20 cellular contexts compared by ENCODE assay signal in the genomic region with DNA sequence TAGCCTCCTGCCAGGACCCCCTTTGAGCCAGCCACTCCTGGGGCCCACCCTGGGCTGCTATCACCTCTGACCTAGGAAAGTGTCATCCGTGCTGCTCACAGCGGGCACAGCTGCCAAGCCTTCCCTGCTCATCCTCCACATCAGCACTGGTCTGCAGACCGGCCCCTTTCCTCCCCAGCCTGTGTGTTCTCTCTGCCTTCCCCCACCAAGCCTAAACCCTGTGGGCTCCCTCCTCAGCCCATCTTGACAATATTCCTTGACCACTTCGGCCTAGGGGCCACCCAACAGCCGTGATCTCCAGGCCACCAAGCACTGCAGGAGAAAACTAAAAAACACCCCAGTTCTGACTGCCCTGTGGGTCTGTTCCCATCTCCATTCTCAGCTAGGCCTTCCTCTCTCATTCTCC.
A peak's percentile ranks its signal among the peaks of the same experiment; 100 is the strongest.
DNase-seq lines count a peak whose midpoint lies in the region; ATAC-seq and TF ChIP-seq lines count a peak whose summit lies in the region.
"Had no signal": no experiment of that assay in that cellular context is flagged by ENCODE, and none has a peak within 500 bp of the region (broad histone marks: within the 10 kb centered on the region; RNA-seq: fewer than 3 reads in every experiment).

No MANE protein-coding gene starts in this region.

- DNase-seq in GM23338 (ENCODE audit: low spot score), result no peak
- no peak for DNase-seq in neural crest cell (ENCODE audit: low read depth, low spot score)
- no peak for DNase-seq in CD14-positive monocyte (ENCODE audit: low spot score)
- DNase-seq: C1 segment of cervical spinal cord, DMS79 treated with DMSO at 0.1 percent for 48 hours, Karpas-422, NCI-H1092, NCI-H1436 treated with DMSO at 0.1 percent for 48 hours, NCI-H2029, NCI-H345, NCI-H524 treated with DMSO at 0.1 percent for 48 hours, PC-9, SJCRH30 had no signal

- H3K79me2 ChIP-seq in GM23338 (replicated peaks; ENCODE audit: insufficient read depth), result no peaks in the 10 kb centered on the region

- H3K4me3 ChIP-seq in BLaER1 (no peak overlapping the region), GM23338 (no peak overlapping the region)
- H3K4me3 ChIP-seq: PC-9, SJCRH30 had no signal

- intact Hi-C loops in CD14-positive monocyte (cut with micrococcal nuclease), result no loop called here

- no peak overlapping the region for H2AFZ ChIP-seq in GM23338
- H2AFZ ChIP-seq: PC-9 had no signal

- H3K36me3 Mint-ChIP-seq in GM23338 (ENCODE audit: low read depth) (peaks cover 3% of the 10 kb centered on the region), brain (peaks cover 9% of the 10 kb centered on the region), neural crest cell (ENCODE audit: low read depth) (peaks cover 3% of the 10 kb centered on the region), CD14-positive monocyte (no peaks in the 10 kb centered on the region)

- H3K9me3 ChIP-seq in BLaER1, result no peaks in the 10 kb centered on the region
- H3K9me3 ChIP-seq: SJCRH30 had no signal

- H3K4me1 ChIP-seq in BLaER1 (peaks cover 66% of the 10 kb centered on the region), GM23338 (ENCODE audit: insufficient read depth) (peaks cover 25% of the 10 kb centered on the region)
- H3K4me1 ChIP-seq: SJCRH30 had no signal

- no peaks in the 10 kb centered on the region for H3F3A ChIP-seq in GM23338 (replicated peaks; ENCODE audit: low read depth)

- H3K27ac ChIP-seq in BLaER1 (0 out of 2 replicates have a peak overlapping the region, but pooled peaks have one; percentile 92), GM23338 (ENCODE audit: low read depth) (no peak overlapping the region)
- H3K27ac ChIP-seq: PC-9, SJCRH30 had no signal

- H3K9me2 ChIP-seq in GM23338 (ENCODE audit: insufficient read depth), result no peaks in the 10 kb centered on the region

- H3K9me3 Mint-ChIP-seq in GM23338 (peaks cover 11% of the 10 kb centered on the region; the same call in 2 of the 3 replicates), brain (no peaks in the 10 kb centered on the region), neural crest cell (no peaks in the 10 kb centered on the region), CD14-positive monocyte (no peaks in the 10 kb centered on the region)

- H4K20me1 ChIP-seq in BLaER1, result no peaks in the 10 kb centered on the region
- H4K20me1 ChIP-seq in GM23338 (replicated peaks; ENCODE audit: insufficient read depth), result no peaks in the 10 kb centered on the region

- H3K4me2 ChIP-seq in BLaER1, result no peak overlapping the region
- H3K4me2 ChIP-seq in GM23338, result no peak overlapping the region
- H3K4me2 ChIP-seq: PC-9 had no signal

- TF ChIP-seq CTCF in GM23338 (conservative IDR thresholded peaks at IDR 0.05; ENCODE audit: low read depth in 2 of 2) (no peak), brain (conservative IDR thresholded peaks at IDR 0.05) (no peak), neural crest cell (conservative IDR thresholded peaks at IDR 0.05) (no peak), CD14-positive monocyte (IDR thresholded peaks at IDR 0.05) (no peak)

- H3K4me3 Mint-ChIP-seq in GM23338 (no peak overlapping the region), brain (no peak overlapping the region), neural crest cell (no peak overlapping the region), CD14-positive monocyte (no peak overlapping the region)

- H3K36me3 ChIP-seq in BLaER1, result peaks cover 10% of the 10 kb centered on the region
- H3K36me3 ChIP-seq in GM23338 (ENCODE audit: insufficient read depth), result no peaks in the 10 kb centered on the region

- H3K27ac Mint-ChIP-seq in GM23338, result peak overlapping the region; percentile 88
- peak overlapping the region in 3 of 5 experiments; percentile 37 to 81 (median 77) for H3K27ac Mint-ChIP-seq in brain
- H3K27ac Mint-ChIP-seq in neural crest cell (ENCODE audit: unreplicated experiment), result peak overlapping the region; percentile 62
- H3K27ac Mint-ChIP-seq in CD14-positive monocyte, result no peak overlapping the region
- H3K27ac Mint-ChIP-seq: IgD-negative memory B cell had no signal

- H3K9ac ChIP-seq in BLaER1, result no peak overlapping the region

- H3K27me3 ChIP-seq in BLaER1, result no peaks in the 10 kb centered on the region
- H3K27me3 ChIP-seq in GM23338 (ENCODE audit: insufficient read depth), result no peaks in the 10 kb centered on the region
- H3K27me3 ChIP-seq: SJCRH30 had no signal

- no peak for ATAC-seq in GM23338
- ATAC-seq in HG03025 (IDR thresholded peaks at IDR 0.05; ENCODE audit: low FRiP score, unreplicated experiment), result no peak
- ATAC-seq in HG03521 (IDR thresholded peaks at IDR 0.05; ENCODE audit: unreplicated experiment), result no peak
- ATAC-seq in HG02571 (IDR thresholded peaks at IDR 0.05; ENCODE audit: unreplicated experiment), result no peak
- ATAC-seq: HCT116 had no signal

- H3K4me1 Mint-ChIP-seq in GM23338 (peaks cover 42% of the 10 kb centered on the region), brain (peaks cover 57% of the 10 kb centered on the region), neural crest cell (peaks cover 24% of the 10 kb centered on the region), CD14-positive monocyte (peaks cover 4% of the 10 kb centered on the region)
- H3K4me1 Mint-ChIP-seq: IgD-negative memory B cell had no signal

- H3K27me3 Mint-ChIP-seq in GM23338 (ENCODE audit: insufficient read depth, low read depth, poor library complexity) (peaks cover 12% of the 10 kb centered on the region), brain (no peaks in the 10 kb centered on the region), neural crest cell (ENCODE audit: low read depth) (no peaks in the 10 kb centered on the region), CD14-positive monocyte (ENCODE audit: low read depth in 3 of 3) (peaks cover 5 to 13% (median 13%) of the 10 kb centered on the region in 3 donors)

TF ChIP-seq in GM23338, 12 proteins besides CTCF, POLR2A, EP300 and RAD21 (continues in another document):
- no peak for TF ChIP-seq CREB1 (CRISPR knock-in tag; IDR thresholded peaks at IDR 0.05; ENCODE audit: low read depth)
- no peak for TF ChIP-seq EZH2phosphoT487 (IDR thresholded peaks at IDR 0.05; ENCODE audit: unreplicated experiment)
- TF ChIP-seq JUNB (IDR thresholded peaks at IDR 0.05; ENCODE audit: unreplicated experiment), result no peak
- TF ChIP-seq ZNF331 (CRISPR knock-in tag; IDR thresholded peaks at IDR 0.05; ENCODE audit: low read depth), result no peak
- no peak for TF ChIP-seq STAT1 (IDR thresholded peaks at IDR 0.05; ENCODE audit: unreplicated experiment)
- TF ChIP-seq NANOG (IDR thresholded peaks at IDR 0.05; ENCODE audit: borderline replicate concordance), result no peak
- TF ChIP-seq EZH2 (IDR thresholded peaks at IDR 0.05; ENCODE audit: low read depth, unreplicated experiment), result no peak
- TF ChIP-seq, protein P1, sequence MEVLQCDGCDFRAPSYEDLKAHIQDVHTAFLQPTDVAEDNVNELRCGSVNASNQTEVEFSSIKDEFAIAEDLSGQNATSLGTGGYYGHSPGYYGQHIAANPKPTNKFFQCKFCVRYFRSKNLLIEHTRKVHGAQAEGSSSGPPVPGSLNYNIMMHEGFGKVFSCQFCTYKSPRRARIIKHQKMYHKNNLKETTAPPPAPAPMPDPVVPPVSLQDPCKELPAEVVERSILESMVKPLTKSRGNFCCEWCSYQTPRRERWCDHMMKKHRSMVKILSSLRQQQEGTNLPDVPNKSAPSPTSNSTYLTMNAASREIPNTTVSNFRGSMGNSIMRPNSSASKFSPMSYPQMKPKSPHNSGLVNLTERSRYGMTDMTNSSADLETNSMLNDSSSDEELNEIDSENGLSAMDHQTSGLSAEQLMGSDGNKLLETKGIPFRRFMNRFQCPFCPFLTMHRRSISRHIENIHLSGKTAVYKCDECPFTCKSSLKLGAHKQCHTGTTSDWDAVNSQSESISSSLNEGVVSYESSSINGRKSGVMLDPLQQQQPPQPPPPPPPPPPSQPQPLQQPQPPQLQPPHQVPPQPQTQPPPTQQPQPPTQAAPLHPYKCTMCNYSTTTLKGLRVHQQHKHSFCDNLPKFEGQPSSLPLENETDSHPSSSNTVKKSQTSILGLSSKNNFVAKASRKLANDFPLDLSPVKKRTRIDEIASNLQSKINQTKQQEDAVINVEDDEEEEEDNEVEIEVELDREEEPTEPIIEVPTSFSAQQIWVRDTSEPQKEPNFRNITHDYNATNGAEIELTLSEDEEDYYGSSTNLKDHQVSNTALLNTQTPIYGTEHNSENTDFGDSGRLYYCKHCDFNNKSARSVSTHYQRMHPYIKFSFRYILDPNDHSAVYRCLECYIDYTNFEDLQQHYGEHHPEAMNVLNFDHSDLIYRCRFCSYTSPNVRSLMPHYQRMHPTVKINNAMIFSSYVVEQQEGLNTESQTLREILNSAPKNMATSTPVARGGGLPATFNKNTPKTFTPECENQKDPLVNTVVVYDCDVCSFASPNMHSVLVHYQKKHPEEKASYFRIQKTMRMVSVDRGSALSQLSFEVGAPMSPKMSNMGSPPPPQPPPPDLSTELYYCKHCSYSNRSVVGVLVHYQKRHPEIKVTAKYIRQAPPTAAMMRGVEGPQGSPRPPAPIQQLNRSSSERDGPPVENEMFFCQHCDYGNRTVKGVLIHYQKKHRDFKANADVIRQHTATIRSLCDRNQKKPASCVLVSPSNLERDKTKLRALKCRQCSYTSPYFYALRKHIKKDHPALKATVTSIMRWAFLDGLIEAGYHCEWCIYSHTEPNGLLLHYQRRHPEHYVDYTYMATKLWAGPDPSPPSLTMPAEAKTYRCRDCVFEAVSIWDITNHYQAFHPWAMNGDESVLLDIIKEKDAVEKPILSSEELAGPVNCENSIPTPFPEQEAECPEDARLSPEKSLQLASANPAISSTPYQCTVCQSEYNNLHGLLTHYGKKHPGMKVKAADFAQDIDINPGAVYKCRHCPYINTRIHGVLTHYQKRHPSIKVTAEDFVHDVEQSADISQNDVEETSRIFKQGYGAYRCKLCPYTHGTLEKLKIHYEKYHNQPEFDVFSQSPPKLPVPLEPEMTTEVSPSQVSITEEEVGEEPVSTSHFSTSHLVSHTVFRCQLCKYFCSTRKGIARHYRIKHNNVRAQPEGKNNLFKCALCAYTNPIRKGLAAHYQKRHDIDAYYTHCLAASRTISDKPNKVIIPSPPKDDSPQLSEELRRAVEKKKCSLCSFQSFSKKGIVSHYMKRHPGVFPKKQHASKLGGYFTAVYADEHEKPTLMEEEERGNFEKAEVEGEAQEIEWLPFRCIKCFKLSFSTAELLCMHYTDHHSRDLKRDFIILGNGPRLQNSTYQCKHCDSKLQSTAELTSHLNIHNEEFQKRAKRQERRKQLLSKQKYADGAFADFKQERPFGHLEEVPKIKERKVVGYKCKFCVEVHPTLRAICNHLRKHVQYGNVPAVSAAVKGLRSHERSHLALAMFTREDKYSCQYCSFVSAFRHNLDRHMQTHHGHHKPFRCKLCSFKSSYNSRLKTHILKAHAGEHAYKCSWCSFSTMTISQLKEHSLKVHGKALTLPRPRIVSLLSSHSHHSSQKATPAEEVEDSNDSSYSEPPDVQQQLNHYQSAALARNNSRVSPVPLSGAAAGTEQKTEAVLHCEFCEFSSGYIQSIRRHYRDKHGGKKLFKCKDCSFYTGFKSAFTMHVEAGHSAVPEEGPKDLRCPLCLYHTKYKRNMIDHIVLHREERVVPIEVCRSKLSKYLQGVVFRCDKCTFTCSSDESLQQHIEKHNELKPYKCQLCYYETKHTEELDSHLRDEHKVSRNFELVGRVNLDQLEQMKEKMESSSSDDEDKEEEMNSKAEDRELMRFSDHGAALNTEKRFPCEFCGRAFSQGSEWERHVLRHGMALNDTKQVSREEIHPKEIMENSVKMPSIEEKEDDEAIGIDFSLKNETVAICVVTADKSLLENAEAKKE (CRISPR knock-in tag; IDR thresholded peaks at IDR 0.05), result no peak

Comparison
In these comparisons a context has a peak if more than half of its experiments do, and no peak if none do; other contexts are left out.
1. H3K27ac Mint-ChIP-seq: peak in GM23338 (single experiment), brain (3 of 5) and neural crest cell (single experiment); none in CD14-positive monocyte (0 of 7).